In the genomic region with DNA sequence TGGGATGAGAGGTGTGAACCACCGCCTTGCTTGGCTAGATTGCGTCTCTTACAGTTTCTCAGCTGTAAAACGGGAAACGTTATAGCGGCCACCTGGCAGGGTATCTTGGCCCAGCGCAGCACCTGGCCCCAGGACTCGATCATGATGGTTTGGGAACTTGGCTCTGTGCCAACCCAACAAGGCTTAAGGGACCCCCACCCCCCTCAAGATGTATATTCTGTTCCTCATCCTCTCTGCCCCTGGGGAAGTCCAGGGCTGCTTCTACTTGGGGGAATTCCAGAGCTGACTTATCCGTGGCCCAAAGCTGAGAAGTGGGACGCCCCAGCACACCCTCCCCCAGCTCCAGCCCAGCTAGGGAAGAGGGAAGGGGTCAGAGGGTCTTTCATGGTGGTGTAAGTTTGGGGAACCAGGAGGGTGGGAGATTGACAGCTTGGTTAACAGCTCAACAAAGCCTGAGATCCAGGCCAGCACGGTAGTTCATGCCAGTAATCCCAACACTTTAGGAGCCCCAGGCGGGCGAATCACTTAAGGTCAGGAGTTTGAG, we compare ENCODE assay signal across 8 cellular contexts. TPM values are rescaled to one million over a fixed set of nuclear protein-coding genes. Genes with fewer than 3 reads are reported as not detected.
DNase-seq lines count a peak whose midpoint lies in the region; ATAC-seq, FAIRE-seq and TF ChIP-seq lines count a peak whose summit lies in the region.

No MANE protein-coding gene starts in this region.

- no peak for FAIRE-seq in H54 (lab: Jason Lieb, UNC)

- H3K4me3 Mint-ChIP-seq in activated CD4-positive, alpha-beta T cell treated with anti-CD3 and anti-CD28 coated beads for 36 hours, result peak overlapping the region; percentile 80

- no peaks in the 10 kb centered on the region for H3K9me3 ChIP-seq in stomach smooth muscle (ENCODE audit: control insufficient read depth in 2 of 2, low read length in 2 of 2)

- TF ChIP-seq CTCF in kidney epithelial cell (IDR thresholded peaks at IDR 0.05; ENCODE audit: insufficient read depth, low read length, poor library complexity, severe bottlenecking), result no peak

- peak; percentile 22 for ATAC-seq in activated CD4-positive, alpha-beta T cell treated with anti-CD3 and anti-CD28 coated beads for 36 hours
- peak; percentile 20 for ATAC-seq in HG03097 (IDR thresholded peaks at IDR 0.05; ENCODE audit: low FRiP score, unreplicated experiment)

- no peak for TF ChIP-seq POLR2A in H54 (IDR thresholded peaks at IDR 0.05; ENCODE audit: low read depth, low read length)

- H3K4me1 ChIP-seq in stomach smooth muscle (ENCODE audit: control insufficient read depth, insufficient read depth, low read length), result peaks cover 18% of the 10 kb centered on the region

- H3K36me3 ChIP-seq in kidney epithelial cell (ENCODE audit: control insufficient read depth, insufficient read depth, low read length) (no peaks in the 10 kb centered on the region), stomach smooth muscle (ENCODE audit: control insufficient read depth in 2 of 2, insufficient read depth in 2 of 2, low read length in 2 of 2) (no peaks in the 10 kb centered on the region)

- H3K4me3 ChIP-seq in kidney epithelial cell (ENCODE audit: low read depth, low read length) (peak overlapping the region; percentile 43), stomach smooth muscle (ENCODE audit: low read length in 2 of 2) (peak overlapping the region; percentile 35 to 65)

- peaks cover 22% of the 10 kb centered on the region for H3K36me3 Mint-ChIP-seq in activated CD4-positive, alpha-beta T cell treated with anti-CD3 and anti-CD28 coated beads for 36 hours (ENCODE audit: low read depth)

- H3K4me1 Mint-ChIP-seq in activated CD4-positive, alpha-beta T cell treated with anti-CD3 and anti-CD28 coated beads for 36 hours, result peaks cover 37% of the 10 kb centered on the region

- DNase-seq in activated CD4-positive, alpha-beta T cell treated with anti-CD3 and anti-CD28 coated beads for 36 hours, result peak; percentile 55
- DNase-seq in activated CD4-positive, alpha-beta T cell treated with anti-CD3 and anti-CD28 coated beads for 1 hour, result no peak
- peak; percentile 43 for DNase-seq in activated CD8-positive, alpha-beta memory T cell treated with anti-CD3 and anti-CD28 coated beads, Interleukin-2, amount 50 U/mL, for 4 hours
- no peak for DNase-seq in kidney epithelial cell (ENCODE audit: low read depth)
- DNase-seq in NCI-H128 (lab: John Stamatoyannopoulos, UW; ENCODE audit: unreplicated experiment), result no peak
- DNase-seq in H54 (ENCODE audit: insufficient read length, low spot score), result no peak

- no peaks in the 10 kb centered on the region for H3K9me3 Mint-ChIP-seq in activated CD4-positive, alpha-beta T cell treated with anti-CD3 and anti-CD28 coated beads for 36 hours (ENCODE audit: low read depth)

- POLR2A ChIA-PET in activated CD4-positive, alpha-beta T cell treated with anti-CD3 and anti-CD28 coated beads for 36 hours (lab: Charles Lee), result interaction anchor here (0.5 to 3.5 kb wide), 10 partner anchors 11 to 564 kb away, joined by 3 to 53 read pairs (median 8); a partner anchor contains a TSS

- intact Hi-C loops in activated CD4-positive, alpha-beta T cell treated with anti-CD3 and anti-CD28 coated beads for 36 hours (cut with DNase I, micrococcal nuclease), result loop anchor here (1.0 to 2.0 kb wide), 4 partner anchors 17 to 109 kb away; a partner anchor contains a TSS

- no peaks in the 10 kb centered on the region for H3K27me3 ChIP-seq in kidney epithelial cell (ENCODE audit: control insufficient read depth, insufficient read depth, low read length)
- H3K27me3 ChIP-seq in stomach smooth muscle (ENCODE audit: control insufficient read depth in 1 of 2, insufficient read depth in 2 of 2, low read length in 2 of 2), result peaks cover 18 to 27% of the 10 kb centered on the region in 2 donors

- peak overlapping the region in 1 of 2 donors; percentile 45 for H3K9ac ChIP-seq in stomach smooth muscle (ENCODE audit: low read length in 2 of 2)

- no peaks in the 10 kb centered on the region for H3K27me3 Mint-ChIP-seq in activated CD4-positive, alpha-beta T cell treated with anti-CD3 and anti-CD28 coated beads for 36 hours

- peak overlapping the region; percentile 91 for H3K27ac Mint-ChIP-seq in activated CD4-positive, alpha-beta T cell treated with anti-CD3 and anti-CD28 coated beads for 36 hours

- peak overlapping the region; percentile 67 for H3K27ac ChIP-seq in stomach smooth muscle (ENCODE audit: low read length)

- CTCF ChIA-PET in activated CD4-positive, alpha-beta T cell treated with anti-CD3 and anti-CD28 coated beads for 36 hours (lab: Charles Lee), result interaction anchor here (0.6 to 9.2 kb wide), 20 partner anchors 8 to 428 kb away, joined by 3 to 165 read pairs (median 6); a partner anchor contains a TSS

RNA-seq across cellular contexts. Expression of a gene that starts 0.7 kb away (rescaled TPM):
- 10 to 100 TPM; 27.9 to 30.9 TPM for total RNA-seq in activated CD4-positive, alpha-beta T cell treated with anti-CD3 and anti-CD28 coated beads for 36 hours
- 155 TPM in 2 replicates for total RNA-seq in kidney epithelial cell

RNA-seq across cellular contexts. Expression of a gene that starts 15.1 kb away (rescaled TPM):
- total RNA-seq in activated CD4-positive, alpha-beta T cell treated with anti-CD3 and anti-CD28 coated beads for 36 hours, result under 1 TPM; 0.23 to 0.46 TPM
- total RNA-seq in kidney epithelial cell, result 0.13 TPM in 1 of 2 replicates, not detected in the other

RNA-seq across cellular contexts. Expression of a gene that starts 18.1 kb away (rescaled TPM):
- 1 to 10 TPM; 1.9 TPM for total RNA-seq in activated CD4-positive, alpha-beta T cell treated with anti-CD3 and anti-CD28 coated beads for 36 hours
- 0.38 and 3.8 TPM in 2 replicates for total RNA-seq in kidney epithelial cell

RNA-seq across cellular contexts. Expression of a gene that starts 19.6 kb away (rescaled TPM):
- total RNA-seq in activated CD4-positive, alpha-beta T cell treated with anti-CD3 and anti-CD28 coated beads for 36 hours, result 100 to 1,000 TPM; 130 to 140 TPM
- total RNA-seq in kidney epithelial cell, result 96.3 and 98.7 TPM in 2 replicates

RNA-seq across cellular contexts. Expression of a gene that starts 38.0 kb away (rescaled TPM):
- 1 to 10 TPM; 3.3 to 3.5 TPM for total RNA-seq in activated CD4-positive, alpha-beta T cell treated with anti-CD3 and anti-CD28 coated beads for 36 hours
- total RNA-seq in kidney epithelial cell, result 2.3 and 2.9 TPM in 2 replicates

Comparison
In these comparisons a context has a peak if more than half of its experiments do, and no peak if none do; other contexts are left out.
1. DNase-seq: peak in activated CD4-positive, alpha-beta T cell treated with anti-CD3 and anti-CD28 coated beads for 36 hours (single experiment) and activated CD8-positive, alpha-beta memory T cell treated with anti-CD3 and anti-CD28 coated beads, Interleukin-2, amount 50 U/mL, for 4 hours (single experiment); none in activated CD4-positive, alpha-beta T cell treated with anti-CD3 and anti-CD28 coated beads for 1 hour (single experiment), kidney epithelial cell (single experiment), NCI-H128 (single experiment) and H54 (single experiment).